Comparison of ENCODE assay signal across 1 cellular context in genomic region chr19:40433391-40434216, GRCh38.
TF ChIP-seq lines count a peak whose summit lies in the region.

No MANE protein-coding gene starts in this region.

TF ChIP-seq in SK-N-SH, 30 proteins besides CTCF, POLR2A, EP300 and RAD21 (continued from another document):
- TF ChIP-seq, protein P1, sequence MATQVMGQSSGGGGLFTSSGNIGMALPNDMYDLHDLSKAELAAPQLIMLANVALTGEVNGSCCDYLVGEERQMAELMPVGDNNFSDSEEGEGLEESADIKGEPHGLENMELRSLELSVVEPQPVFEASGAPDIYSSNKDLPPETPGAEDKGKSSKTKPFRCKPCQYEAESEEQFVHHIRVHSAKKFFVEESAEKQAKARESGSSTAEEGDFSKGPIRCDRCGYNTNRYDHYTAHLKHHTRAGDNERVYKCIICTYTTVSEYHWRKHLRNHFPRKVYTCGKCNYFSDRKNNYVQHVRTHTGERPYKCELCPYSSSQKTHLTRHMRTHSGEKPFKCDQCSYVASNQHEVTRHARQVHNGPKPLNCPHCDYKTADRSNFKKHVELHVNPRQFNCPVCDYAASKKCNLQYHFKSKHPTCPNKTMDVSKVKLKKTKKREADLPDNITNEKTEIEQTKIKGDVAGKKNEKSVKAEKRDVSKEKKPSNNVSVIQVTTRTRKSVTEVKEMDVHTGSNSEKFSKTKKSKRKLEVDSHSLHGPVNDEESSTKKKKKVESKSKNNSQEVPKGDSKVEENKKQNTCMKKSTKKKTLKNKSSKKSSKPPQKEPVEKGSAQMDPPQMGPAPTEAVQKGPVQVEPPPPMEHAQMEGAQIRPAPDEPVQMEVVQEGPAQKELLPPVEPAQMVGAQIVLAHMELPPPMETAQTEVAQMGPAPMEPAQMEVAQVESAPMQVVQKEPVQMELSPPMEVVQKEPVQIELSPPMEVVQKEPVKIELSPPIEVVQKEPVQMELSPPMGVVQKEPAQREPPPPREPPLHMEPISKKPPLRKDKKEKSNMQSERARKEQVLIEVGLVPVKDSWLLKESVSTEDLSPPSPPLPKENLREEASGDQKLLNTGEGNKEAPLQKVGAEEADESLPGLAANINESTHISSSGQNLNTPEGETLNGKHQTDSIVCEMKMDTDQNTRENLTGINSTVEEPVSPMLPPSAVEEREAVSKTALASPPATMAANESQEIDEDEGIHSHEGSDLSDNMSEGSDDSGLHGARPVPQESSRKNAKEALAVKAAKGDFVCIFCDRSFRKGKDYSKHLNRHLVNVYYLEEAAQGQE (IDR thresholded peaks at IDR 0.05; ENCODE audit: low read depth, low read length): peak; percentile 39; the same call in 1 of the 2 replicates
- TF ChIP-seq RCOR1 (IDR thresholded peaks at IDR 0.05; ENCODE audit: low read length) (no peak), RXRA (IDR thresholded peaks at IDR 0.05; ENCODE audit: borderline replicate concordance, low read depth) (no peak), MXI1 (IDR thresholded peaks at IDR 0.05; ENCODE audit: low read depth, low read length) (peak; percentile 43; the same call in 1 of the 2 replicates), TEAD4 (IDR thresholded peaks at IDR 0.05; ENCODE audit: borderline replicate concordance, insufficient read depth) (peak; percentile 42; the same call in 1 of the 2 replicates), ZBTB33 (IDR thresholded peaks at IDR 0.05; ENCODE audit: borderline replicate concordance, low read depth) (no peak), NFIC (IDR thresholded peaks at IDR 0.05; ENCODE audit: borderline replicate concordance) (peak; percentile 49), TAF1 (IDR thresholded peaks at IDR 0.05; ENCODE audit: borderline replicate concordance, low read depth, low read length) (peak; percentile 83), NRF1 (IDR thresholded peaks at IDR 0.05; ENCODE audit: low read depth, low read length) (no peak), CHD2 (IDR thresholded peaks at IDR 0.05; ENCODE audit: low read length, partially characterized antibody) (peak; percentile 88), POLR2AphosphoS5 (IDR thresholded peaks at IDR 0.05; ENCODE audit: low read depth, low read length) (peak; percentile 89), FOXM1 (IDR thresholded peaks at IDR 0.05; ENCODE audit: low read depth) (no peak), TCF12 (IDR thresholded peaks at IDR 0.05) (no peak; the same call in 1 of the 2 replicates), YY1 (IDR thresholded peaks at IDR 0.05; ENCODE audit: low read depth) (peak; percentile 69; the same call in 1 of the 2 replicates), SMC3 (IDR thresholded peaks at IDR 0.05; ENCODE audit: low read depth, low read length) (no peak), SIN3A (IDR thresholded peaks at IDR 0.05; ENCODE audit: borderline replicate concordance, low read depth, low read length) (0 out of 2 replicates have a peak, but pooled peaks have one; percentile 9), FOSL2 (IDR thresholded peaks at IDR 0.05; ENCODE audit: borderline replicate concordance, low read depth) (no peak), FOXJ3 (CRISPR knock-in tag; IDR thresholded peaks at IDR 0.05) (no peak), EZH2phosphoT487 (IDR thresholded peaks at IDR 0.05; ENCODE audit: borderline replicate concordance, low read depth) (no peak), GABPA (IDR thresholded peaks at IDR 0.05; ENCODE audit: low read depth) (no peak; the same call in 1 of the 2 replicates), RFX5 (IDR thresholded peaks at IDR 0.05; ENCODE audit: low read length) (no peak)
- TF ChIP-seq, protein P2, sequence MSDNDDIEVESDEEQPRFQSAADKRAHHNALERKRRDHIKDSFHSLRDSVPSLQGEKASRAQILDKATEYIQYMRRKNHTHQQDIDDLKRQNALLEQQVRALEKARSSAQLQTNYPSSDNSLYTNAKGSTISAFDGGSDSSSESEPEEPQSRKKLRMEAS (IDR thresholded peaks at IDR 0.05; ENCODE audit: low read depth): peak; percentile 84; the same call in 1 of the 2 replicates
- TF ChIP-seq, protein P3, sequence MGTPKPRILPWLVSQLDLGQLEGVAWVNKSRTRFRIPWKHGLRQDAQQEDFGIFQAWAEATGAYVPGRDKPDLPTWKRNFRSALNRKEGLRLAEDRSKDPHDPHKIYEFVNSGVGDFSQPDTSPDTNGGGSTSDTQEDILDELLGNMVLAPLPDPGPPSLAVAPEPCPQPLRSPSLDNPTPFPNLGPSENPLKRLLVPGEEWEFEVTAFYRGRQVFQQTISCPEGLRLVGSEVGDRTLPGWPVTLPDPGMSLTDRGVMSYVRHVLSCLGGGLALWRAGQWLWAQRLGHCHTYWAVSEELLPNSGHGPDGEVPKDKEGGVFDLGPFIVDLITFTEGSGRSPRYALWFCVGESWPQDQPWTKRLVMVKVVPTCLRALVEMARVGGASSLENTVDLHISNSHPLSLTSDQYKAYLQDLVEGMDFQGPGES (IDR thresholded peaks at IDR 0.05; ENCODE audit: low read depth, low read length): no peak
- TF ChIP-seq, protein P4, sequence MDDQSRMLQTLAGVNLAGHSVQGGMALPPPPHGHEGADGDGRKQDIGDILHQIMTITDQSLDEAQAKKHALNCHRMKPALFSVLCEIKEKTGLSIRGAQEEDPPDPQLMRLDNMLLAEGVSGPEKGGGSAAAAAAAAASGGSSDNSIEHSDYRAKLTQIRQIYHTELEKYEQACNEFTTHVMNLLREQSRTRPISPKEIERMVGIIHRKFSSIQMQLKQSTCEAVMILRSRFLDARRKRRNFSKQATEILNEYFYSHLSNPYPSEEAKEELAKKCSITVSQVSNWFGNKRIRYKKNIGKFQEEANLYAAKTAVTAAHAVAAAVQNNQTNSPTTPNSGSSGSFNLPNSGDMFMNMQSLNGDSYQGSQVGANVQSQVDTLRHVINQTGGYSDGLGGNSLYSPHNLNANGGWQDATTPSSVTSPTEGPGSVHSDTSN (IDR thresholded peaks at IDR 0.05): 0 out of 2 replicates have a peak, but pooled peaks have one; percentile 2
TF ChIP-seq in SK-N-SH: peak in this region for 11.
